ENCODE assay signal across 9 cellular contexts in genomic region chr5:10735569-10736255, GRCh38. TPM values are rescaled to one million over a fixed set of nuclear protein-coding genes. Genes with fewer than 3 reads are reported as not detected.
DNase-seq lines count a peak whose midpoint lies in the region; ATAC-seq and TF ChIP-seq lines count a peak whose summit lies in the region.
"Had no signal": no experiment of that assay in that cellular context is flagged by ENCODE, and none has a peak within 500 bp of the region (broad histone marks: within the 10 kb centered on the region; RNA-seq: fewer than 3 reads in every experiment).

No MANE protein-coding gene starts in this region.

- H3K4me1 ChIP-seq in sigmoid colon = peaks cover 0 to 10% (median 5%) of the 10 kb centered on the region in 4 donors

- no peak for TF ChIP-seq EP300 in sigmoid colon (IDR thresholded peaks at IDR 0.05)

- ATAC-seq in GM19043 (IDR thresholded peaks at IDR 0.05; ENCODE audit: low read depth, unreplicated experiment) = peak; percentile 78
- ATAC-seq in HG02852 (IDR thresholded peaks at IDR 0.05; ENCODE audit: unreplicated experiment) = peak; percentile 71
- peak; percentile 93 to 96 for ATAC-seq in naive B cell (ENCODE audit: low read depth in 2 of 2)

- H3K4me3 Mint-ChIP-seq in naive B cell = peak overlapping the region in 5 of 8 donors; percentile 4 to 31 (median 14)

- DNase-seq in NOMO-1 (lab: John Stamatoyannopoulos, UW; ENCODE audit: unreplicated experiment in 2 of 2) (peak; percentile 73 to 81), naive B cell (peak; percentile 77), sigmoid colon (no peak), pons (ENCODE audit: low spot score) (no peak), COLO668 (lab: John Stamatoyannopoulos, UW; ENCODE audit: unreplicated experiment) (no peak)
- no peak for DNase-seq in activated effector memory CD4-positive, alpha-beta T cell treated with Interleukin-2 at 50 U/mL for 16 hours
- DNase-seq: SHP77 had no signal

- intact Hi-C loops in sigmoid colon (cut with DNase I) = no loop called here

- no peak for TF ChIP-seq CTCF in sigmoid colon (IDR thresholded peaks at IDR 0.05)

- H3K27me3 Mint-ChIP-seq in naive B cell = no peaks in the 10 kb centered on the region

- H3K27me3 ChIP-seq in sigmoid colon = no peaks in the 10 kb centered on the region

- no peak for TF ChIP-seq POLR2A in sigmoid colon (IDR thresholded peaks at IDR 0.05)

- H3K27ac ChIP-seq in sigmoid colon = no peak overlapping the region

- peaks cover 0 to 7% (median 0%) of the 10 kb centered on the region in 4 donors for H3K36me3 ChIP-seq in sigmoid colon

- no peak overlapping the region for H3K4me3 ChIP-seq in sigmoid colon

- WGBS in sigmoid colon, 2 donors = 73 to 84% methylated on average over 8 of the region's 8 CpGs

- H3K27ac Mint-ChIP-seq in naive B cell = peak overlapping the region; percentile 68 to 95 (median 90)

- no peaks in the 10 kb centered on the region for H3K9me3 ChIP-seq in sigmoid colon

- H3K9me3 Mint-ChIP-seq in naive B cell = peaks cover 0 to 10% (median 4%) of the 10 kb centered on the region in 7 donors

- H3K36me3 Mint-ChIP-seq in naive B cell = peaks cover 28 to 29% of the 10 kb centered on the region in 2 donors

- peaks cover 44 to 53% (median 47%) of the 10 kb centered on the region in 3 donors for H3K4me1 Mint-ChIP-seq in naive B cell

RNA-seq across cellular contexts. Expression of gene DAP, which starts 25.3 kb away (rescaled TPM):
- 10 to 100 TPM; 48.6 to 90.4 (median 62.8) TPM for polyA plus RNA-seq in naive B cell (ENCODE audit: low read depth in 6 of 6)
- 10 to 100 TPM; 25.7 to 38.5 (median 27.1) TPM for total RNA-seq in sigmoid colon
- polyA plus RNA-seq in sigmoid colon = 100 to 1,000 TPM in 2 of 3 donors, 10 to 100 TPM in 1; 78.5 to 131 (median 111) TPM

Comparison
In these comparisons a context has a peak if more than half of its experiments do, and no peak if none do; other contexts are left out.
1. DNase-seq: peak in NOMO-1 (2 of 2) and naive B cell (single experiment); none in activated effector memory CD4-positive, alpha-beta T cell treated with Interleukin-2 at 50 U/mL for 16 hours (single experiment), sigmoid colon (single experiment), pons (single experiment) and COLO668 (single experiment).
2. Peak in every context shown above with its lines, with median percentiles within 50 percentile points of each other: ATAC-seq.